ENCODE assay signal across 18 cellular contexts in genomic region chr16:84893467-84893848, GRCh38.
"Had no signal": no experiment of that assay in that cellular context is flagged by ENCODE, and none has a peak within 500 bp of the region (broad histone marks: within the 10 kb centered on the region; RNA-seq: fewer than 3 reads in every experiment).

No MANE protein-coding gene starts in this region.

- ATAC-seq: activated naive CD4-positive, alpha-beta T cell treated with anti-CD3 and anti-CD28 coated beads, Interleukin-2, amount 50 U/mL, for 72 hours; activated T-helper 17 cell treated with anti-CD3 and anti-CD28 coated beads, Interleukin-2, amount 50 U/mL, for 72 hours; mucosa of descending colon had no signal

- H3K27ac ChIP-seq: left ventricle myocardium inferior, thoracic aorta had no signal

- H3K4me3 ChIP-seq: left ventricle myocardium inferior, mucosa of descending colon, thoracic aorta had no signal

- H3K9me3 ChIP-seq: mucosa of descending colon, thoracic aorta had no signal

- H3K36me3 ChIP-seq: thoracic aorta had no signal

- DNase-seq: activated CD8-positive, alpha-beta memory T cell treated with anti-CD3 and anti-CD28 coated beads for 24 hours; activated CD8-positive, alpha-beta memory T cell treated with anti-CD3 and anti-CD28 coated beads, Interleukin-2, amount 50 U/mL, for 4 hours; activated T-cell treated with anti-CD3 and anti-CD28 coated beads, Interleukin-2, amount 50 U/mL, for 24 hours; aorta; effector CD4-positive, alpha-beta T cell; immature natural killer cell; kidney glomerular epithelial cell; left ventricle myocardium inferior; nephron progenitor cell; occipital lobe; retina; stimulated activated CD4-positive, alpha-beta T cell treated with anti-CD3 and anti-CD28 coated beads, Interleukin-4, amount 100 ng/mL, for 24 hours; stimulated activated naive CD4-positive, alpha-beta T cell treated with Interleukin-2 at 50 U/mL for 16 hours; T-helper 9 cell had no signal
